Comparison of ENCODE assay signal across 8 cellular contexts in genomic region chr7:132251327-132251659, GRCh38.
DNase-seq lines count a peak whose midpoint lies in the region; FAIRE-seq and TF ChIP-seq lines count a peak whose summit lies in the region.

No MANE protein-coding gene starts in this region.

- TF ChIP-seq POLR2A in GM12892 (IDR thresholded peaks at IDR 0.05; ENCODE audit: low read depth, low read length): no peak

- H3K4me1 Mint-ChIP-seq in osteocyte (ENCODE audit: unreplicated experiment): peaks cover 72% of the 10 kb centered on the region

- H3K36me3 Mint-ChIP-seq in osteocyte (ENCODE audit: unreplicated experiment): peaks cover 11% of the 10 kb centered on the region

- peak overlapping the region; percentile 44 for H3K27ac Mint-ChIP-seq in osteocyte (ENCODE audit: unreplicated experiment)

- H3K27me3 Mint-ChIP-seq in osteocyte (ENCODE audit: unreplicated experiment): peaks cover 3% of the 10 kb centered on the region

- no peak overlapping the region for H3K4me3 Mint-ChIP-seq in osteocyte (ENCODE audit: unreplicated experiment)

- FAIRE-seq in GM12892 (lab: Jason Lieb, UNC): no peak

- H3K9me3 Mint-ChIP-seq in osteocyte (ENCODE audit: unreplicated experiment): no peaks in the 10 kb centered on the region

- DNase-seq in DMS153 treated with DMSO at 0.1 percent for 48 hours (lab: John Stamatoyannopoulos, UW; ENCODE audit: unreplicated experiment): peak; percentile 18
- peak; percentile 58 for DNase-seq in NCI-H510A (lab: John Stamatoyannopoulos, UW)
- peak; percentile 90 for DNase-seq in globus pallidus (ENCODE audit: low spot score)
- DNase-seq in osteocyte (ENCODE audit: extremely low spot score, unreplicated experiment): no peak
- no peak for DNase-seq in GDM1 (lab: John Stamatoyannopoulos, UW)
- DNase-seq in activated CD4-positive, CD25-positive, alpha-beta regulatory T cell (lab: John Stamatoyannopoulos, UW): no peak
- no peak for DNase-seq in GM12892 (ENCODE audit: insufficient read length)
- DNase-seq in NAMALWA (ENCODE audit: low spot score): no peak

- no peak for TF ChIP-seq CTCF in osteocyte (IDR thresholded peaks at IDR 0.05)

Comparison
In these comparisons a context has a peak if more than half of its experiments do, and no peak if none do; other contexts are left out.
1. DNase-seq: peak in DMS153 treated with DMSO at 0.1 percent for 48 hours (single experiment), NCI-H510A (single experiment) and globus pallidus (single experiment); none in osteocyte (single experiment), GDM1 (single experiment), activated CD4-positive, CD25-positive, alpha-beta regulatory T cell (0 of 4), GM12892 (single experiment) and NAMALWA (single experiment).